ENCODE assay signal across 1 cellular context in the genomic region with DNA sequence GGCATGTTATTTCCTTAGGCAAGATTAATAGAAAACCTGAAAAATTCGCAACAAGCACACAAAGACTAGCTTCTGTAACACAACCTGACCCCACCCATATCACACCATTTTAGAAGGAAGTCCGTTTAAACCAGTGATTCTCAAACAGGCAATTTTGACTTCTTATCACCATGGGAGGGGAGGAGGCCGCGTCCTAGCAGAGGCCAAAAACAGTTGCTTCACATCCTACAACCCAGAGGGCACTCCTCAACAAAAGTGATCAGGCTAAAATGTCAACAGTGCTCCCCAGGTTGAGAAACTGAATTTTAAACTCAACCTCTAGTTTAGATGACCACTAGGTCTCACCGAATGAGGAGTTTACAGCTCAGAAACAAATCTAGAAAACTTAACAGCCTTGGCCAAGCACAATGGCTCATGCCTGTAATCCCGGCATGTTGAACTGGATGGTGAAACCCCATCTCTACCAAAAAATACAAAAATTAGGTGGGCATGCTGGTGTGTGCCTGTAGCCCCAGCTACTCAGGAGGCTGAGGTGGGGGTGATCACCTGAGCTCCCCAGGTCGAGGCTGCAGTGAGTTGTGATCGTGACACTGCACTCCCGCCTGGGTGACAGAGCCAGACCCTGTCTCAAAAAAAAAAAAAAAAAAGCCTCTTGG.
TF ChIP-seq lines count a peak whose summit lies in the region.

No MANE protein-coding gene starts in this region.

TF ChIP-seq in WTC11, 78 proteins besides CTCF, POLR2A, EP300 and RAD21 (continued from another document):
- no peak for TF ChIP-seq ARID4B (CRISPR knock-in tag; IDR thresholded peaks at IDR 0.05; ENCODE audit: borderline replicate concordance)
- no peak for TF ChIP-seq GABPB1 (CRISPR knock-in tag; IDR thresholded peaks at IDR 0.05)
- peak; percentile 30; the same call in 1 of the 2 replicates for TF ChIP-seq AR (CRISPR knock-in tag; IDR thresholded peaks at IDR 0.05)
